Comparison of ENCODE assay signal across 16 cellular contexts in the genomic region with DNA sequence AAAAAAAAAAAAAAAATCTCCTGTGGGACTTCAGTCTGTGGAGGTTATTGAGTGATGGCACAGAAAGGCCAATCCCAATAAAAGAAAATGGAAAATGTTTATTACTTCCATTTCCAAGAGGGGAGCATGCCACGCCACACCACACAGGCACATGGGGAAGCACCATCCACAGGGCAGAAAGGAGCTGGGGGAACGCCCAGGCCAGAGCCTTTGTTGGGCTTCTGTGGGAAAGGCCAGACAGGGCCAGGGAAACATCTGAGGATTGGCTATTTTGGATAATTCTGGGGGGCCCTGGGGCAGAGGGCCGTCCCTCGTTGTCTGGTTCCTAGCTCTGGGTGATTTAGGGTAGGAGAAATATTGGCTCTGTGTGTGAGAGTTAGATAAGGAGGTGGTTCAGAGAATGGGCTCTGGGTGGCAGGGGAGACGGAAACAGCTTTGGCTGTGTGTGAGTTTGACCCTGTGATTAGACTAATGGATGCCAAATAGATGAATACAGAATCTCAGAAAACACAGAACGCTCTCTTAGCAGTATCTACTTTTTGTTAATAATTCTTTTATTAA.
"Had no signal": no experiment of that assay in that cellular context is flagged by ENCODE, and none has a peak within 500 bp of the region (broad histone marks: within the 10 kb centered on the region; RNA-seq: fewer than 3 reads in every experiment).

No MANE protein-coding gene starts in this region.

- H3K27me3 Mint-ChIP-seq: activated T-helper 17 cell treated with anti-CD3 and anti-CD28 coated beads, Interleukin-2, amount 50 U/mL, for 72 hours; T-cell had no signal

- H3K4me3 ChIP-seq: ovary, upper lobe of right lung had no signal

- DNase-seq: activated CD4-positive, alpha-beta T cell treated with anti-CD3 and anti-CD28 coated beads for 48 hours; activated CD8-positive, alpha-beta memory T cell treated with anti-CD3 and anti-CD28 coated beads for 24 hours; activated naive CD4-positive, alpha-beta T cell treated with anti-CD3 and anti-CD28 coated beads for 36 hours; central memory CD4-positive, alpha-beta T cell; effector memory CD4-positive, alpha-beta T cell; mesendoderm; nephron progenitor cell; ovary; retina; small intestine; substantia nigra; T-cell; T1000; upper lobe of right lung had no signal

- H3K4me3 Mint-ChIP-seq: activated naive CD4-positive, alpha-beta T cell treated with anti-CD3 and anti-CD28 coated beads for 36 hours; activated T-helper 17 cell treated with anti-CD3 and anti-CD28 coated beads, Interleukin-2, amount 50 U/mL, for 72 hours; nephron progenitor cell; T-cell; WTC11 had no signal

- ATAC-seq: activated T-helper 17 cell treated with anti-CD3 and anti-CD28 coated beads, Interleukin-2, amount 50 U/mL, for 72 hours; T-cell; upper lobe of right lung; WTC11 had no signal

- H3K9me3 Mint-ChIP-seq: activated T-helper 17 cell treated with anti-CD3 and anti-CD28 coated beads, Interleukin-2, amount 50 U/mL, for 72 hours had no signal

- H3K27me3 ChIP-seq: ovary, upper lobe of right lung had no signal

- H3K27ac ChIP-seq: ovary, upper lobe of right lung had no signal

- H3K36me3 ChIP-seq: ovary, upper lobe of right lung had no signal

- H3K27ac Mint-ChIP-seq: activated naive CD4-positive, alpha-beta T cell treated with anti-CD3 and anti-CD28 coated beads for 36 hours; activated T-helper 17 cell treated with anti-CD3 and anti-CD28 coated beads, Interleukin-2, amount 50 U/mL, for 72 hours; T-cell; WTC11 had no signal

- H3K9me3 ChIP-seq: ovary, upper lobe of right lung had no signal
